In genomic region chr11:66624450-66624849, GRCh38 we compare ENCODE assay signal across 24 cellular contexts. TPM values are rescaled to one million over a fixed set of nuclear protein-coding genes. Genes with fewer than 3 reads are reported as not detected.
DNase-seq lines count a peak whose midpoint lies in the region; ATAC-seq and TF ChIP-seq lines count a peak whose summit lies in the region.
"Had no signal": no experiment of that assay in that cellular context is flagged by ENCODE, and none has a peak within 500 bp of the region (broad histone marks: within the 10 kb centered on the region; RNA-seq: fewer than 3 reads in every experiment).

No MANE protein-coding gene starts in this region.

- WGBS in body of pancreas, 2 donors: 88 to 90% methylated on average over 8 to 16 of the region's 16 CpGs

- H3K4me2 ChIP-seq in BLaER1: peak overlapping the region; percentile 3; the same call in 1 of the 2 replicates
- H3K4me2 ChIP-seq: smooth muscle cell had no signal

- H3K9me3 Mint-ChIP-seq in activated CD4-positive, alpha-beta memory T cell treated with anti-CD3 and anti-CD28 coated beads for 36 hours: no peaks in the 10 kb centered on the region
- H3K9me3 Mint-ChIP-seq: activated T-helper 2 cell treated with anti-CD3 and anti-CD28 coated beads, Interferon-gamma antibody, Interleukin-2, Interleukin-4, amounts not matched to agents 10 μg/mL and 5 μg/mL and 100 μg/mL, durations not matched to agents 14 hours and 24 hours and 36 hours; HFFc6; naive B cell; stimulated activated memory B cell treated with anti-CD40 and anti-IgM and Interleukin-4, amounts not matched to agents 10 μg/mL and 1 μg/mL and 100 μg/mL, for 72 hours had no signal

- CTCF ChIA-PET in activated CD4-positive, alpha-beta memory T cell treated with anti-CD3 and anti-CD28 coated beads for 36 hours (lab: Charles Lee): interaction anchor here (1.7 kb wide), 1 partner anchor 14 kb away, joined by 6 read pairs; the partner anchor contains the start of gene RBM4

- no peaks in the 10 kb centered on the region for H3K27me3 Mint-ChIP-seq in activated CD4-positive, alpha-beta memory T cell treated with anti-CD3 and anti-CD28 coated beads for 36 hours
- H3K27me3 Mint-ChIP-seq: activated CD4-positive, alpha-beta T cell treated with anti-CD3 and anti-CD28 coated beads, Interleukin-2, amount 10 ng/mL, durations not matched to agents 7 days and 5 days; activated naive CD8-positive, alpha-beta T cell; naive B cell; stimulated activated memory B cell treated with anti-CD40 and anti-IgM and Interleukin-4, amounts not matched to agents 10 μg/mL and 1 μg/mL and 100 μg/mL, for 72 hours had no signal

- H3K27ac ChIP-seq in BLaER1 (no peak overlapping the region), coronary artery (peak overlapping the region; percentile 40 to 71), muscle layer of colon (ENCODE audit: low read depth, low read length) (peak overlapping the region; percentile 4), left lung (no peak overlapping the region), body of pancreas (no peak overlapping the region)
- H3K27ac ChIP-seq: GM23248 had no signal

- no peaks in the 10 kb centered on the region for H3K9me3 ChIP-seq in BLaER1
- H3K9me3 ChIP-seq in muscle layer of colon (ENCODE audit: low read length): no peaks in the 10 kb centered on the region
- H3K9me3 ChIP-seq in left lung: no peaks in the 10 kb centered on the region
- no peaks in the 10 kb centered on the region for H3K9me3 ChIP-seq in body of pancreas
- H3K9me3 ChIP-seq: BE2C had no signal

- H3K4me1 ChIP-seq in BLaER1: peaks cover 53% of the 10 kb centered on the region
- H3K4me1 ChIP-seq in muscle layer of colon (ENCODE audit: insufficient read depth, low read length): peaks cover 70% of the 10 kb centered on the region
- H3K4me1 ChIP-seq in left lung: peaks cover 0 to 60% of the 10 kb centered on the region in 2 donors
- H3K4me1 ChIP-seq in body of pancreas: peaks cover 51% of the 10 kb centered on the region
- H3K4me1 ChIP-seq: BE2C had no signal

- H3K9ac ChIP-seq in BLaER1 (no peak overlapping the region), muscle layer of colon (ENCODE audit: low read length) (no peak overlapping the region)

- H3K36me3 ChIP-seq in BLaER1 (peaks cover 100% of the 10 kb centered on the region), muscle layer of colon (ENCODE audit: insufficient read depth, low read length) (peaks cover 67% of the 10 kb centered on the region), left lung (peaks cover 0 to 80% of the 10 kb centered on the region in 2 donors), body of pancreas (replicated peaks in 1 of 2; ENCODE audit: insufficient read depth in 1 of 2, low read depth in 2 of 2) (peaks cover 27 to 33% of the 10 kb centered on the region in 2 donors)

- H3K36me3 Mint-ChIP-seq in activated CD4-positive, alpha-beta memory T cell treated with anti-CD3 and anti-CD28 coated beads for 36 hours: peaks cover 84% of the 10 kb centered on the region

- POLR2A ChIA-PET in activated CD4-positive, alpha-beta memory T cell treated with anti-CD3 and anti-CD28 coated beads for 36 hours (lab: Charles Lee): interaction anchor here (1.0 to 10.8 kb wide), 4 partner anchors 8 to 19 kb away, joined by 3 to 140 read pairs (median 6); partner anchors contain the start of genes RBM14 and RBM4

- TF ChIP-seq POLR2A in body of pancreas (IDR thresholded peaks at IDR 0.05): no peak

- ATAC-seq in left lung (no peak), body of pancreas (no peak)
- ATAC-seq: SK-N-SH treated with all-trans-retinoic acid at 6 μM for 48 hours; stimulated activated memory B cell treated with anti-CD40 and anti-IgM and Interleukin-4, amounts not matched to agents 10 μg/mL and 1 μg/mL and 100 μg/mL, for 72 hours had no signal

- peaks cover 100% of the 10 kb centered on the region for H4K20me1 ChIP-seq in BLaER1

- no peak overlapping the region for H3K27ac Mint-ChIP-seq in activated CD4-positive, alpha-beta memory T cell treated with anti-CD3 and anti-CD28 coated beads for 36 hours
- H3K27ac Mint-ChIP-seq: activated CD4-positive, alpha-beta T cell treated with anti-CD3 and anti-CD28 coated beads, Interleukin-2, amount 10 ng/mL, durations not matched to agents 7 days and 5 days; activated T-helper 2 cell treated with anti-CD3 and anti-CD28 coated beads, Interferon-gamma antibody, Interleukin-2, Interleukin-4, amounts not matched to agents 10 μg/mL and 5 μg/mL and 100 μg/mL, durations not matched to agents 14 hours and 24 hours and 36 hours; stimulated activated memory B cell treated with anti-CD40 and anti-IgM and Interleukin-4, amounts not matched to agents 10 μg/mL and 1 μg/mL and 100 μg/mL, for 72 hours had no signal

- H3K4me3 ChIP-seq in BLaER1 (no peak overlapping the region), coronary artery (no peak overlapping the region), muscle layer of colon (ENCODE audit: low read depth in 1 of 2, low read length in 2 of 2) (no peak overlapping the region), left lung (no peak overlapping the region), body of pancreas (no peak overlapping the region)
- H3K4me3 ChIP-seq: GM23248, smooth muscle cell had no signal

- no peak overlapping the region for H3K4me3 Mint-ChIP-seq in activated CD4-positive, alpha-beta memory T cell treated with anti-CD3 and anti-CD28 coated beads for 36 hours
- H3K4me3 Mint-ChIP-seq: activated CD4-positive, alpha-beta T cell treated with anti-CD3 and anti-CD28 coated beads, Interleukin-2, amount 10 ng/mL, durations not matched to agents 7 days and 5 days; HFFc6; stimulated activated memory B cell treated with anti-CD40 and anti-IgM and Interleukin-4, amounts not matched to agents 10 μg/mL and 1 μg/mL and 100 μg/mL, for 72 hours had no signal

- TF ChIP-seq CTCF in coronary artery (IDR thresholded peaks at IDR 0.05) (no peak), left lung (IDR thresholded peaks at IDR 0.05) (no peak), body of pancreas (IDR thresholded peaks at IDR 0.05) (no peak)

- DNase-seq in coronary artery (ENCODE audit: low spot score) (no peak), left lung (no peak), body of pancreas (no peak)
- DNase-seq in activated CD4-positive, alpha-beta memory T cell treated with anti-CD3 and anti-CD28 coated beads for 36 hours: no peak
- DNase-seq: activated CD4-positive, alpha-beta T cell treated with anti-CD3 and anti-CD28 coated beads, Interleukin-2, amount 10 ng/mL, durations not matched to agents 7 days and 5 days; aorta; BE2C; DMS79 treated with DMSO at 0.1 percent for 48 hours; GM23248; head of caudate nucleus; HFFc6; mesenchymal stem cell; naive B cell; NCI-H1092 treated with DMSO at 0.1 percent for 48 hours; NCI-H187 treated with DMSO at 0.1 percent for 48 hours; occipital lobe; RPMI8226 had no signal

- H3K4me1 Mint-ChIP-seq in activated CD4-positive, alpha-beta memory T cell treated with anti-CD3 and anti-CD28 coated beads for 36 hours (ENCODE audit: low read depth): peaks cover 62% of the 10 kb centered on the region

- intact Hi-C loops in left lung (cut with DNase I) (no loop called here), body of pancreas (cut with DNase I) (no loop called here)
- intact Hi-C loops in activated CD4-positive, alpha-beta memory T cell treated with anti-CD3 and anti-CD28 coated beads for 36 hours (cut with micrococcal nuclease): no loop called here

- H3K27me3 ChIP-seq in BLaER1 (no peaks in the 10 kb centered on the region), muscle layer of colon (ENCODE audit: control insufficient read depth in 1 of 2, insufficient read depth in 2 of 2, low read length in 2 of 2) (no peaks in the 10 kb centered on the region), left lung (no peaks in the 10 kb centered on the region), body of pancreas (no peaks in the 10 kb centered on the region)
- H3K27me3 ChIP-seq: BE2C had no signal

RNA-seq across cellular contexts. Expression of gene RBM14, which starts 8.0 kb away (rescaled TPM):
- total RNA-seq in left lung (10 to 100 TPM; 64.2 to 89.1 TPM), body of pancreas (10 to 100 TPM; 29.8 to 37.6 TPM)
- total RNA-seq in activated CD4-positive, alpha-beta memory T cell treated with anti-CD3 and anti-CD28 coated beads for 36 hours: 100 to 1,000 TPM; 114 to 121 TPM

RNA-seq across cellular contexts. Expression of gene RBM4, which starts 14.1 kb away (rescaled TPM):
- total RNA-seq in left lung: 100 to 1,000 TPM; 100 to 103 TPM
- 10 to 100 TPM; 44.2 to 71.1 TPM for total RNA-seq in body of pancreas
- total RNA-seq in activated CD4-positive, alpha-beta memory T cell treated with anti-CD3 and anti-CD28 coated beads for 36 hours: 10 to 100 TPM; 87.0 to 94.0 TPM

RNA-seq across cellular contexts. Expression of gene CCS, which starts 31.5 kb away (rescaled TPM):
- total RNA-seq in left lung (10 to 100 TPM; 29.0 to 46.5 TPM), body of pancreas (10 to 100 TPM; 26.5 to 33.9 TPM)
- 10 to 100 TPM; 24.2 to 26.9 TPM for total RNA-seq in activated CD4-positive, alpha-beta memory T cell treated with anti-CD3 and anti-CD28 coated beads for 36 hours

RNA-seq across cellular contexts. Expression of gene CCDC87, which starts 31.6 kb away (rescaled TPM):
- total RNA-seq in left lung (under 1 TPM; 0.39 to 0.44 TPM), body of pancreas (under 1 TPM in 1 of 2 donors, not detected in 1; under 0.01 TPM)
- under 1 TPM; 0.12 to 0.24 TPM for total RNA-seq in activated CD4-positive, alpha-beta memory T cell treated with anti-CD3 and anti-CD28 coated beads for 36 hours

RNA-seq across cellular contexts. Expression of gene RBM4B, which starts 53.2 kb away (rescaled TPM):
- total RNA-seq in left lung (10 to 100 TPM; 15.8 to 16.1 TPM), body of pancreas (10 to 100 TPM; 13.2 to 22.6 TPM)
- total RNA-seq in activated CD4-positive, alpha-beta memory T cell treated with anti-CD3 and anti-CD28 coated beads for 36 hours: 10 to 100 TPM; 10.9 to 11.7 TPM

Comparison
In these comparisons a context has a peak if more than half of its experiments do, and no peak if none do; other contexts are left out.
1. H3K27ac ChIP-seq: peak in coronary artery (2 of 2) and muscle layer of colon (single experiment); none in BLaER1 (single experiment), left lung (0 of 2) and body of pancreas (0 of 4).